Comparison of ENCODE assay signal across 17 cellular contexts in genomic region chr16:79082955-79083354, GRCh38.
"Had no signal": no experiment of that assay in that cellular context is flagged by ENCODE, and none has a peak within 500 bp of the region (broad histone marks: within the 10 kb centered on the region; RNA-seq: fewer than 3 reads in every experiment).

No MANE protein-coding gene starts in this region.

- H3K27ac ChIP-seq: adrenal gland, cardiac muscle cell, gastroesophageal sphincter, lower lobe of right lung, right lobe of liver, tibial artery had no signal

- H3K27ac Mint-ChIP-seq: mesothelial cell of epicardium, T-cell had no signal

- FAIRE-seq: colon, islet of Langerhans, urothelium cell line had no signal

- H3K9me3 Mint-ChIP-seq: mesothelial cell of epicardium, T-cell had no signal

- H3K36me3 Mint-ChIP-seq: mesothelial cell of epicardium, T-cell had no signal

- H3K27me3 Mint-ChIP-seq: T-cell had no signal

- H3K9me3 ChIP-seq: adrenal gland, gastroesophageal sphincter, lower lobe of right lung, right lobe of liver, SK-N-SH, tibial artery had no signal

- ATAC-seq: gastroesophageal sphincter, left colon, lower lobe of right lung, right lobe of liver, T-cell had no signal

- H3K4me1 Mint-ChIP-seq: mesothelial cell of epicardium had no signal

- DNase-seq: activated CD4-positive, CD25-positive, alpha-beta regulatory T cell treated with anti-CD3 and anti-CD28 coated beads, Interleukin-2, amount 50 U/mL, for 72 hours; activated gamma-delta T cell; adrenal gland; erythroblast; left colon; lower lobe of right lung; right lobe of liver; SK-N-SH; T-cell; T1000; tibial artery had no signal

- H3K36me3 ChIP-seq: adrenal gland, cardiac muscle cell, gastroesophageal sphincter, lower lobe of right lung, right lobe of liver, tibial artery had no signal

- H3K4me3 Mint-ChIP-seq: mesothelial cell of epicardium, T-cell had no signal
